ENCODE assay signal across 21 cellular contexts in the genomic region with DNA sequence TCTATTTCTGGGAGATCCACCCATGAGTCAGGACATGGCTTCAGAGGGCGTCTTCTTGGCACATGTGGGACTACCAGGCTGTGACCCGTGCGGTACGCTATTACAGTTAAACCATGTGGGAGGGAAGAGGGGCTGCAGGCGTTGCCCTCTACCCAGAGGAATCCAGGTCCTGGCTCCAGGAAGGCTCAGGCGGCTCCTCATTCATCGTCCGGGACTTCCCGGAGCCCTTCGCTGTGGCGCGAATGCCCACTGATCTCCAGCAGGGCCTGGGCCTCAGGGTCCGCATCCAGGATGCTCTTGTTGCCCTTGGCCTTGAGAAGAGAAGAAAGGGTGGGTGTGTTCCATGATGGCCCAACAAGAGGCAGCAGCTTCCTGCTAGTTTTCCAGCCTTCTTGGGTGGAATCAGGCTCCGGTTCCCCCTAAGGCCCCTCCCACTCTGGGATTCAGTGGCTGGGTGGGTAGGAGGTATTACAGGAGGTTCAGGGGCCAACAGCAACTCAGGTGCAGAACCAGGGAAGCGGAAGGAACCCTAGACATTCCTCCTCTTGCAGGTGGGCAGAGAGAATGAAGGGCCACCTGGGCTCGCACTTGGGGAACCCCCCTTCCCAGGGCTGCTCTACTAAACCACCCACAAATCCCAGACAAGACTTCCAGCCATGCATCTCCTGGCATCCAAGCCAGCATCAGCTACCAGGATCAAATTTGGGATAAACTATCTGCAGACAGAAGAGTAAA.
"Had no signal": no experiment of that assay in that cellular context is flagged by ENCODE, and none has a peak within 500 bp of the region (broad histone marks: within the 10 kb centered on the region; RNA-seq: fewer than 3 reads in every experiment).

No MANE protein-coding gene starts in this region.

- H3K9me3 ChIP-seq: adrenal gland, ascending aorta, neutrophil, right lobe of liver, testis, upper lobe of left lung had no signal

- H3K4me1 ChIP-seq: adrenal gland, ascending aorta, foreskin keratinocyte, parathyroid adenoma, right lobe of liver, testis, upper lobe of left lung had no signal

- H3K4me1 Mint-ChIP-seq: stimulated activated memory B cell treated with anti-CD40 and anti-IgM and Interleukin-4, amounts not matched to agents 10 μg/mL and 1 μg/mL and 100 μg/mL, for 72 hours had no signal

- ATAC-seq: foreskin keratinocyte; naive thymus-derived CD8-positive, alpha-beta T cell; right lobe of liver; stimulated activated memory B cell treated with anti-CD40 and anti-IgM and Interleukin-4, amounts not matched to agents 10 μg/mL and 1 μg/mL and 100 μg/mL, for 72 hours had no signal

- H3K27ac ChIP-seq: adrenal gland, ascending aorta, foreskin keratinocyte, neutrophil, parathyroid adenoma, right lobe of liver, testis, upper lobe of left lung, WERI-Rb-1 had no signal

- H3K27me3 Mint-ChIP-seq: activated naive CD8-positive, alpha-beta T cell; naive thymus-derived CD8-positive, alpha-beta T cell; stimulated activated memory B cell treated with anti-CD40 and anti-IgM and Interleukin-4, amounts not matched to agents 10 μg/mL and 1 μg/mL and 100 μg/mL, for 72 hours had no signal

- DNase-seq: activated naive CD4-positive, alpha-beta T cell; activated T-cell treated with anti-CD3 and anti-CD28 coated beads for 4 hours; central memory CD4-positive, alpha-beta T cell; effector memory CD4-positive, alpha-beta T cell; foreskin keratinocyte; kidney; right lobe of liver; T-helper 1 cell; testis; WERI-Rb-1 had no signal

- H2AFZ ChIP-seq: parathyroid adenoma had no signal

- H3K36me3 ChIP-seq: adrenal gland, neutrophil, right lobe of liver, WERI-Rb-1 had no signal

- H3K4me3 Mint-ChIP-seq: activated naive CD8-positive, alpha-beta T cell; mesothelial cell of epicardium; naive thymus-derived CD8-positive, alpha-beta T cell; stimulated activated memory B cell treated with anti-CD40 and anti-IgM and Interleukin-4, amounts not matched to agents 10 μg/mL and 1 μg/mL and 100 μg/mL, for 72 hours had no signal

- H3K27me3 ChIP-seq: adrenal gland, ascending aorta, foreskin keratinocyte, neutrophil, right lobe of liver, testis, upper lobe of left lung had no signal

- H3K4me3 ChIP-seq: adrenal gland, ascending aorta, right lobe of liver, skin epidermis, testis, upper lobe of left lung had no signal

- H3K9ac ChIP-seq: parathyroid adenoma had no signal

- H3K27ac Mint-ChIP-seq: activated naive CD8-positive, alpha-beta T cell; activated T-helper 2 cell treated with anti-CD3 and anti-CD28 coated beads, Interferon-gamma antibody, Interleukin-2, Interleukin-4, amounts not matched to agents 10 μg/mL and 5 μg/mL and 100 μg/mL, durations not matched to agents 14 hours and 24 hours and 36 hours; mesothelial cell of epicardium; stimulated activated memory B cell treated with anti-CD40 and anti-IgM and Interleukin-4, amounts not matched to agents 10 μg/mL and 1 μg/mL and 100 μg/mL, for 72 hours had no signal
